13 cellular contexts compared by ENCODE assay signal in the genomic region with DNA sequence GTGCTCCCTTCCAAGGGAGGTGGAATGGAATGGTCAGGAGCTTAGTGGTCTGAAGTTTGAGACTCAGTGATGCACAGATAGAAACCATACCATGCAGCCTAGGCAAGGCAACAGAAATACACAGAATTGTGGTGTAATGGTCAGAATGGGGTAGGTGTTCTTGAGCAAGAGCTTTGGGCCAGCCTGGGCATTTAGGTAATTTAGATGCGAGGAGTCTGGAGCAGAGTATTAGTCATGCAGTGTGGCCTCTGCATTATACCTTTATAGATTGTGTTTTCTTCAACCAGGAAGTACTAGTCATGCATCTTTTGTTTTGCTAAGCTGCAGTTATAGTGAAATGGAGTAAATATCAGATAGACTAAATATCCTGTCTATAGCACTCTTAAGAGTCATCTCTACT.
DNase-seq lines count a peak whose midpoint lies in the region; ATAC-seq and TF ChIP-seq lines count a peak whose summit lies in the region.
"Had no signal": no experiment of that assay in that cellular context is flagged by ENCODE, and none has a peak within 500 bp of the region (broad histone marks: within the 10 kb centered on the region; RNA-seq: fewer than 3 reads in every experiment).

No MANE protein-coding gene starts in this region.

- H3K4me1 ChIP-seq in SK-N-SH (ENCODE audit: control insufficient read depth in 1 of 2, insufficient read depth in 2 of 2, low read depth in 1 of 2, low read length in 1 of 2) = peaks cover 5 to 25% of the 10 kb centered on the region in 2 experiments
- H3K4me1 ChIP-seq in hepatocyte (ENCODE audit: insufficient read depth) = peaks cover 29% of the 10 kb centered on the region
- peaks cover 10% of the 10 kb centered on the region for H3K4me1 ChIP-seq in stomach smooth muscle (ENCODE audit: control insufficient read depth, insufficient read depth, low read length)
- peaks cover 6% of the 10 kb centered on the region; the same call in 1 of the 2 replicates for H3K4me1 ChIP-seq in HAP-1

- no peaks in the 10 kb centered on the region for H3K79me2 ChIP-seq in SK-N-SH (ENCODE audit: insufficient read depth)
- H3K79me2 ChIP-seq in hepatocyte = peaks cover 22% of the 10 kb centered on the region

- WGBS in SK-N-SH (ENCODE audit: low lambda C conversion rate) = 53% methylated on average over 1 of the region's 1 CpG
- 84% methylated on average over 1 of the region's 1 CpG for WGBS in hepatocyte (ENCODE audit: low lambda C conversion rate, missing lambda C conversion rate)

- POLR2A ChIA-PET in SK-N-SH (lab: Yijun Ruan, JAX) = no interaction called here

- no peaks in the 10 kb centered on the region for H4K20me1 ChIP-seq in SK-N-SH (ENCODE audit: insufficient read depth)
- no peaks in the 10 kb centered on the region for H4K20me1 ChIP-seq in hepatocyte (ENCODE audit: insufficient read depth, poor library complexity, severe bottlenecking)

- no peak for ATAC-seq in SK-N-SH treated with all-trans-retinoic acid at 6 μM for 48 hours

- H3K36me3 ChIP-seq in SK-N-SH (replicated peaks in 1 of 2; ENCODE audit: control insufficient read depth in 1 of 2, insufficient read depth in 2 of 2, low read length in 1 of 2) (no peaks in the 10 kb centered on the region), hepatocyte (replicated peaks; ENCODE audit: insufficient read depth, low read depth) (no peaks in the 10 kb centered on the region), stomach smooth muscle (ENCODE audit: control insufficient read depth in 2 of 2, insufficient read depth in 2 of 2, low read length in 2 of 2) (no peaks in the 10 kb centered on the region), HAP-1 (replicated peaks) (no peaks in the 10 kb centered on the region)

- H3K27ac ChIP-seq in SK-N-SH (ENCODE audit: low read depth in 2 of 2, low read length in 1 of 2) = peak overlapping the region; percentile 53 to 71
- H3K27ac ChIP-seq in hepatocyte = peak overlapping the region; percentile 44
- peak overlapping the region; percentile 42 for H3K27ac ChIP-seq in stomach smooth muscle (ENCODE audit: low read length)

- TF ChIP-seq RAD21 in SK-N-SH (IDR thresholded peaks at IDR 0.05; ENCODE audit: low read length) = no peak

- CTCF ChIA-PET in SK-N-SH (lab: Yijun Ruan, JAX) = interaction anchor here (1.2 kb wide), 1 partner anchor 62 kb away, joined by 3 read pairs; no protein-coding TSS in a partner anchor

- H2AFZ ChIP-seq in SK-N-SH (ENCODE audit: low read depth) (no peak overlapping the region), hepatocyte (no peak overlapping the region)

- H3K9me3 ChIP-seq in SK-N-SH (no peaks in the 10 kb centered on the region), hepatocyte (ENCODE audit: low read depth) (no peaks in the 10 kb centered on the region), stomach smooth muscle (ENCODE audit: control insufficient read depth in 2 of 2, low read length in 2 of 2) (no peaks in the 10 kb centered on the region), HAP-1 (no peaks in the 10 kb centered on the region)

- H3K4me2 ChIP-seq in SK-N-SH = peak overlapping the region; percentile 26; the same call in 1 of the 2 replicates
- no peak overlapping the region for H3K4me2 ChIP-seq in hepatocyte

- no peak for DNase-seq in SK-N-SH
- DNase-seq in SW480 (ENCODE audit: low spot score) = peak; percentile 16
- no peak for DNase-seq in hepatocyte (ENCODE audit: low spot score)
- DNase-seq in germinal center (ENCODE audit: low spot score) = no peak
- DNase-seq in HAP-1 (ENCODE audit: low spot score in 2 of 2) = no peak
- DNase-seq in activated effector memory CD4-positive, alpha-beta T cell treated with Interleukin-2 at 50 U/mL for 16 hours = no peak
- DNase-seq: activated CD8-positive, alpha-beta memory T cell treated with anti-CD3 and anti-CD28 coated beads for 24 hours; amygdala; H7; NCI-H524; retina had no signal

- no peaks in the 10 kb centered on the region for H3K9me2 ChIP-seq in SK-N-SH
- no peaks in the 10 kb centered on the region for H3K9me2 ChIP-seq in hepatocyte (replicated peaks; ENCODE audit: insufficient read depth)

- H3K27me3 ChIP-seq in SK-N-SH (ENCODE audit: insufficient read depth) (no peaks in the 10 kb centered on the region), hepatocyte (no peaks in the 10 kb centered on the region), stomach smooth muscle (ENCODE audit: control insufficient read depth in 1 of 2, insufficient read depth in 2 of 2, low read length in 2 of 2) (no peaks in the 10 kb centered on the region), HAP-1 (ENCODE audit: low read depth) (no peaks in the 10 kb centered on the region)

- peaks cover 29% of the 10 kb centered on the region for H3F3A ChIP-seq in SK-N-SH (replicated peaks; ENCODE audit: insufficient read depth)

- TF ChIP-seq CTCF in SK-N-SH (IDR thresholded peaks at IDR 0.05) (no peak), hepatocyte (IDR thresholded peaks at IDR 0.05; ENCODE audit: poor library complexity) (no peak)

- peak overlapping the region; percentile 23; the same call in 1 of the 2 replicates for H3K9ac ChIP-seq in SK-N-SH
- no peak overlapping the region for H3K9ac ChIP-seq in stomach smooth muscle (ENCODE audit: low read length in 2 of 2)

- in situ Hi-C loops in HAP-1 (cut with MboI; ENCODE audit: low sequenced_read_pairs) = no loop called here

- H3K4me3 ChIP-seq in SK-N-SH (ENCODE audit: low read depth in 2 of 2, low read length in 1 of 2) (no peak overlapping the region), hepatocyte (no peak overlapping the region), stomach smooth muscle (ENCODE audit: low read length in 2 of 2) (no peak overlapping the region), HAP-1 (no peak overlapping the region)

- no peak for TF ChIP-seq EP300 in SK-N-SH (IDR thresholded peaks at IDR 0.05; ENCODE audit: borderline replicate concordance in 1 of 2, low read depth in 1 of 2, low read length in 1 of 2)

TF ChIP-seq in SK-N-SH, 30 proteins besides CTCF, POLR2A, EP300 and RAD21 (continues in another document):
- TF ChIP-seq YY1 (IDR thresholded peaks at IDR 0.05; ENCODE audit: low read depth) (no peak), EZH2phosphoT487 (IDR thresholded peaks at IDR 0.05; ENCODE audit: borderline replicate concordance, low read depth) (no peak), FOXJ3 (CRISPR knock-in tag; IDR thresholded peaks at IDR 0.05) (no peak), GABPA (IDR thresholded peaks at IDR 0.05; ENCODE audit: low read depth) (no peak), CHD2 (IDR thresholded peaks at IDR 0.05; ENCODE audit: low read length, partially characterized antibody) (no peak), TCF12 (IDR thresholded peaks at IDR 0.05) (peak; percentile 5; the same call in 1 of the 2 replicates)
- TF ChIP-seq, protein P1, sequence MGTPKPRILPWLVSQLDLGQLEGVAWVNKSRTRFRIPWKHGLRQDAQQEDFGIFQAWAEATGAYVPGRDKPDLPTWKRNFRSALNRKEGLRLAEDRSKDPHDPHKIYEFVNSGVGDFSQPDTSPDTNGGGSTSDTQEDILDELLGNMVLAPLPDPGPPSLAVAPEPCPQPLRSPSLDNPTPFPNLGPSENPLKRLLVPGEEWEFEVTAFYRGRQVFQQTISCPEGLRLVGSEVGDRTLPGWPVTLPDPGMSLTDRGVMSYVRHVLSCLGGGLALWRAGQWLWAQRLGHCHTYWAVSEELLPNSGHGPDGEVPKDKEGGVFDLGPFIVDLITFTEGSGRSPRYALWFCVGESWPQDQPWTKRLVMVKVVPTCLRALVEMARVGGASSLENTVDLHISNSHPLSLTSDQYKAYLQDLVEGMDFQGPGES (IDR thresholded peaks at IDR 0.05; ENCODE audit: low read depth, low read length) = no peak

TF ChIP-seq in SK-N-SH treated with all-trans-retinoic acid at 6 μM for 48 hours, 23 proteins besides CTCF, POLR2A, EP300 and RAD21:
- TF ChIP-seq BACH2 (CRISPR knock-in tag; IDR thresholded peaks at IDR 0.05; ENCODE audit: borderline replicate concordance) (no peak), ZNF70 (CRISPR knock-in tag; IDR thresholded peaks at IDR 0.05) (no peak), OSR1 (CRISPR knock-in tag; IDR thresholded peaks at IDR 0.05) (no peak), ISL1 (CRISPR knock-in tag; IDR thresholded peaks at IDR 0.05) (no peak), RARB (CRISPR knock-in tag; IDR thresholded peaks at IDR 0.05) (no peak), ZNF565 (CRISPR knock-in tag; conservative IDR thresholded peaks at IDR 0.05; ENCODE audit: low read depth) (no peak), ZNF8 (CRISPR knock-in tag; IDR thresholded peaks at IDR 0.05) (no peak), ARNTL (CRISPR knock-in tag; IDR thresholded peaks at IDR 0.05; ENCODE audit: borderline replicate concordance, low read depth) (no peak), ZC3H10 (CRISPR knock-in tag; IDR thresholded peaks at IDR 0.05) (no peak), ZFP30 (CRISPR knock-in tag; IDR thresholded peaks at IDR 0.05) (no peak), SNAI2 (CRISPR knock-in tag; IDR thresholded peaks at IDR 0.05) (no peak), TCF4 (CRISPR knock-in tag; IDR thresholded peaks at IDR 0.05; ENCODE audit: borderline replicate concordance) (no peak), TOX (CRISPR knock-in tag; IDR thresholded peaks at IDR 0.05; ENCODE audit: borderline replicate concordance) (no peak)
- TF ChIP-seq, protein P2, sequence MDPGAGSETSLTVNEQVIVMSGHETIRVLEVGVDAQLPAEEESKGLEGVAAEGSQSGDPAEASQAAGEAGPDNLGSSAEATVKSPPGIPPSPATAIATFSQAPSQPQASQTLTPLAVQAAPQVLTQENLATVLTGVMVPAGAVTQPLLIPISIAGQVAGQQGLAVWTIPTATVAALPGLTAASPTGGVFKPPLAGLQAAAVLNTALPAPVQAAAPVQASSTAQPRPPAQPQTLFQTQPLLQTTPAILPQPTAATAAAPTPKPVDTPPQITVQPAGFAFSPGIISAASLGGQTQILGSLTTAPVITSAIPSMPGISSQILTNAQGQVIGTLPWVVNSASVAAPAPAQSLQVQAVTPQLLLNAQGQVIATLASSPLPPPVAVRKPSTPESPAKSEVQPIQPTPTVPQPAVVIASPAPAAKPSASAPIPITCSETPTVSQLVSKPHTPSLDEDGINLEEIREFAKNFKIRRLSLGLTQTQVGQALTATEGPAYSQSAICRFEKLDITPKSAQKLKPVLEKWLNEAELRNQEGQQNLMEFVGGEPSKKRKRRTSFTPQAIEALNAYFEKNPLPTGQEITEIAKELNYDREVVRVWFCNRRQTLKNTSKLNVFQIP (CRISPR knock-in tag; IDR thresholded peaks at IDR 0.05; ENCODE audit: borderline replicate concordance, low read depth) = no peak
